ENCODE assay signal across 27 cellular contexts in the genomic region with DNA sequence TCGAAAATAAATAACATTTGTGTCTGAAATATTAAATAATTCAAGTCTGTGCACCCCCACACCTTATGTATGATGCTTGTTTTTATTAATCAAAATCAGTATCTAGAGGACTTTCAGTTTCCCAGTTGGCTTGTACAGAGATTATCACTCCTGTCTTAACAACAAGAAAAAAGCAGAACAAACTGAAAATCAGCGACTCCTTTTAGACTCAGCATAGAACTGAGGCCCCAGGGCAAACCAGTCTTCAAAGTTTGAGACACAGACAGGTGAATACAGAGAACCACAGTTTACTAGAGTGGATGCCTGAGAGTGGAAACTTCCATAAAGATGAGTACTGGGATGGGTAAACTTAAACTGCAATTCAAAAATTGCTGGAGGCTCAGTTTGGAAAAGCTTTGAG.
"Had no signal": no experiment of that assay in that cellular context is flagged by ENCODE, and none has a peak within 500 bp of the region (broad histone marks: within the 10 kb centered on the region; RNA-seq: fewer than 3 reads in every experiment).

No MANE protein-coding gene starts in this region.

- H3K4me1 Mint-ChIP-seq: mesothelial cell of epicardium; naive thymus-derived CD4-positive, alpha-beta T cell had no signal

- H3K4me3 ChIP-seq: coronary artery, dorsolateral prefrontal cortex, esophagus squamous epithelium, gastrocnemius medialis, heart right ventricle, left lung, lung, mucosa of descending colon had no signal

- ATAC-seq: esophagus mucosa; gastrocnemius medialis; heart right ventricle; left lung; left ventricle myocardium superior; mucosa of descending colon; naive thymus-derived CD4-positive, alpha-beta T cell had no signal

- H3K27me3 Mint-ChIP-seq: naive thymus-derived CD4-positive, alpha-beta T cell had no signal

- H3K27ac ChIP-seq: coronary artery, dorsolateral prefrontal cortex, epithelial cell of prostate, esophagus squamous epithelium, gastrocnemius medialis, heart right ventricle, left lung had no signal

- DNase-seq: dermis blood vessel endothelial cell; dorsolateral prefrontal cortex; effector CD4-positive, alpha-beta T cell; effector memory CD4-positive, alpha-beta T cell; endodermal cell; erythroblast; esophagus squamous epithelium; foreskin fibroblast; foreskin melanocyte; gastrocnemius medialis; glutamatergic neuron; head of caudate nucleus; heart right ventricle; hippocampal formation; kidney; kidney glomerular epithelial cell; left lung; left ventricle myocardium superior; mammary epithelial cell; mesenchymal stem cell; mucosa of descending colon; naive thymus-derived CD4-positive, alpha-beta T cell had no signal

- H3K27me3 ChIP-seq: esophagus squamous epithelium, gastrocnemius medialis, left lung had no signal

- H3K27ac Mint-ChIP-seq: endodermal cell; mesothelial cell of epicardium; naive thymus-derived CD4-positive, alpha-beta T cell had no signal

- H3K9me3 ChIP-seq: esophagus squamous epithelium, gastrocnemius medialis, heart right ventricle, left lung, mucosa of descending colon had no signal

- H3K36me3 Mint-ChIP-seq: mesothelial cell of epicardium had no signal

- H3K4me1 ChIP-seq: esophagus squamous epithelium, gastrocnemius medialis, heart right ventricle, left lung had no signal

- H3K36me3 ChIP-seq: esophagus squamous epithelium, gastrocnemius medialis, heart right ventricle, left lung had no signal

- H3K4me3 Mint-ChIP-seq: endodermal cell; mesothelial cell of epicardium; naive thymus-derived CD4-positive, alpha-beta T cell had no signal
